Comparison of ENCODE assay signal across 19 cellular contexts in the genomic region with DNA sequence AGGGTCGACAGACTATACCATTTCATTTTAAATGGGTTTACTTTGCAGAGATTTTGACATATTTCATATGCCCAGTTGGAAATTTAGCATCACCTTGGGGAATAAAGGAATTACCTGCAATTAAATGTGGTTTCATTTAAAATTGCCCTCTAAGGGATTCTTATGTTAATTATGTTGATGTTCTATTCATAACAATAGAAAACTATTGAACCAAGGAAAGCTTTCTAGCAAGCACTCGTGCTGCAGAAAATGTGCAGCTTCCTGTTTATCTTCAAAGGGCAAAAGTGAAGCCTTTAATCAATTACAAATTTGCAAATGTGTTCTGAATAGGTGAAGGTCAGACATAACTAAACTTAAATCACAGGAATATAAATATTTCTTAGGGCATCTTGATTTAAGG.
"Had no signal": no experiment of that assay in that cellular context is flagged by ENCODE, and none has a peak within 500 bp of the region (broad histone marks: within the 10 kb centered on the region; RNA-seq: fewer than 3 reads in every experiment).

No MANE protein-coding gene starts in this region.

- H3K9me3 Mint-ChIP-seq: dendritic cell treated with granulocyte-macrophage colony-stimulating factor and Interleukin-4, amounts not matched to agents 40 ng/mL and 50 ng/mL, for 4 days; effector memory CD8-positive, alpha-beta T cell; nephron had no signal

- ATAC-seq: effector memory CD8-positive, alpha-beta T cell; gastroesophageal sphincter; left cardiac atrium; lower lobe of right lung had no signal

- H3K4me3 Mint-ChIP-seq: dendritic cell treated with granulocyte-macrophage colony-stimulating factor and Interleukin-4, amounts not matched to agents 40 ng/mL and 50 ng/mL, for 4 days; effector memory CD8-positive, alpha-beta T cell; nephron had no signal

- H3K27ac Mint-ChIP-seq: dendritic cell treated with granulocyte-macrophage colony-stimulating factor and Interleukin-4, amounts not matched to agents 40 ng/mL and 50 ng/mL, for 4 days; effector memory CD8-positive, alpha-beta T cell; nephron had no signal

- DNase-seq: effector memory CD8-positive, alpha-beta T cell; esophagus squamous epithelium; foreskin fibroblast; glutamatergic neuron; kidney; left cardiac atrium; left ventricle myocardium inferior; lower lobe of right lung; mesenchymal stem cell; midbrain; occipital lobe; posterior cingulate gyrus; sigmoid colon; stimulated activated CD4-positive, alpha-beta T cell treated with anti-CD3 and anti-CD28 coated beads, Interleukin-12 subunit alpha, Interleukin-12 subunit beta, amount 100 ng/mL, for 4 hours; stimulated activated naive CD4-positive, alpha-beta T cell treated with Interleukin-2 at 50 U/mL for 16 hours; trophoblast cell had no signal

- H3K27me3 Mint-ChIP-seq: dendritic cell treated with granulocyte-macrophage colony-stimulating factor and Interleukin-4, amounts not matched to agents 40 ng/mL and 50 ng/mL, for 4 days; effector memory CD8-positive, alpha-beta T cell had no signal

- H3K4me1 Mint-ChIP-seq: nephron had no signal
